25 cellular contexts compared by ENCODE assay signal in genomic region chr1:172323666-172324065, GRCh38.
DNase-seq lines count a peak whose midpoint lies in the region; ATAC-seq, FAIRE-seq and TF ChIP-seq lines count a peak whose summit lies in the region.
"Had no signal": no experiment of that assay in that cellular context is flagged by ENCODE, and none has a peak within 500 bp of the region (broad histone marks: within the 10 kb centered on the region; RNA-seq: fewer than 3 reads in every experiment).

No MANE protein-coding gene starts in this region.

- H3K9me3 ChIP-seq in mammary epithelial cell (replicated peaks; ENCODE audit: insufficient read depth, low read length) (no peaks in the 10 kb centered on the region), RWPE2 (ENCODE audit: severe bottlenecking) (no peaks in the 10 kb centered on the region), gastroesophageal sphincter (no peaks in the 10 kb centered on the region), tibial artery (no peaks in the 10 kb centered on the region), small intestine (ENCODE audit: control insufficient read depth, low read depth) (no peaks in the 10 kb centered on the region)
- H3K9me3 ChIP-seq: right lobe of liver, testis had no signal

- in situ Hi-C loops in mammary epithelial cell (cut with MboI; ENCODE audit: low sequenced_read_pairs in 2 of 2) = no loop called here

- H3K4me1 Mint-ChIP-seq in MCF 10A (ENCODE audit: insufficient read depth, unreplicated experiment) = peaks cover 13% of the 10 kb centered on the region
- H3K4me1 Mint-ChIP-seq in activated T-helper 17 cell treated with anti-CD3 and anti-CD28 coated beads, Interleukin-2, amount 50 U/mL, for 72 hours = no peaks in the 10 kb centered on the region
- H3K4me1 Mint-ChIP-seq: CD4-positive, alpha-beta memory T cell; memory B cell; T-helper 17 cell had no signal

- no TSS peak for BruUV-seq in mammary epithelial cell (replicated peaks; lab: Mats Ljungman, UMichigan)
- no TSS peak for BruUV-seq in MCF 10A (replicated peaks; lab: Mats Ljungman, UMichigan)

- H3K4me1 ChIP-seq in mammary epithelial cell (ENCODE audit: insufficient read depth, low read length) = peaks cover 45% of the 10 kb centered on the region
- peaks cover 50% of the 10 kb centered on the region for H3K4me1 ChIP-seq in RWPE2 (ENCODE audit: insufficient read depth, poor library complexity, severe bottlenecking)
- H3K4me1 ChIP-seq in gastroesophageal sphincter = peaks cover 11 to 51% (median 20%) of the 10 kb centered on the region in 3 donors
- H3K4me1 ChIP-seq in tibial artery = peaks cover 0 to 38% (median 24%) of the 10 kb centered on the region in 4 donors
- no peaks in the 10 kb centered on the region for H3K4me1 ChIP-seq in small intestine (ENCODE audit: control insufficient read depth in 2 of 2, insufficient read depth in 1 of 2, low read depth in 1 of 2, low read length in 1 of 2)
- H3K4me1 ChIP-seq: right lobe of liver had no signal

- POLR2A ChIA-PET in MCF 10A (lab: Yijun Ruan, JAX) = interaction anchor here (0.7 to 6.4 kb wide), 17 partner anchors 13 to 581 kb away, joined by 3 to 41 read pairs (median 4); no protein-coding TSS in a partner anchor

- no peaks in the 10 kb centered on the region for H3K27me3 ChIP-seq in mammary epithelial cell (ENCODE audit: insufficient read depth, low read length)
- no peaks in the 10 kb centered on the region for H3K27me3 ChIP-seq in RWPE2 (ENCODE audit: insufficient read depth, poor library complexity, severe bottlenecking)
- H3K27me3 ChIP-seq in gastroesophageal sphincter = no peaks in the 10 kb centered on the region
- H3K27me3 ChIP-seq in tibial artery = no peaks in the 10 kb centered on the region
- no peaks in the 10 kb centered on the region for H3K27me3 ChIP-seq in small intestine (ENCODE audit: control insufficient read depth in 2 of 2, insufficient read depth in 2 of 2, low read length in 2 of 2)
- H3K27me3 ChIP-seq: heart left ventricle, right lobe of liver, testis had no signal

- H3K36me3 ChIP-seq in mammary epithelial cell (ENCODE audit: insufficient read depth, low read length) = no peaks in the 10 kb centered on the region
- no peaks in the 10 kb centered on the region for H3K36me3 ChIP-seq in RWPE2 (ENCODE audit: low read depth)
- no peaks in the 10 kb centered on the region for H3K36me3 ChIP-seq in gastroesophageal sphincter
- H3K36me3 ChIP-seq in tibial artery = no peaks in the 10 kb centered on the region
- H3K36me3 ChIP-seq in small intestine (ENCODE audit: control insufficient read depth in 2 of 2, insufficient read depth in 2 of 2, low read length in 2 of 2) = no peaks in the 10 kb centered on the region
- H3K36me3 ChIP-seq: heart left ventricle, right lobe of liver had no signal

- WGBS in mammary epithelial cell (ENCODE audit: low coverage, missing lambda C conversion rate) = 100% methylated on average over 1 of the region's 1 CpG
- WGBS in gastroesophageal sphincter (ENCODE audit: low coverage in 1 of 2), 2 donors = 43 to 64% methylated on average over 1 of the region's 1 CpG
- 72 to 97% (median 96%) methylated on average over 1 of the region's 1 CpG for WGBS in small intestine, 3 donors

- no peak for TF ChIP-seq POLR2A in gastroesophageal sphincter (IDR thresholded peaks at IDR 0.05)

- peak overlapping the region; percentile 70 for H2AFZ ChIP-seq in mammary epithelial cell (ENCODE audit: low read depth, low read length)

- no peak for TF ChIP-seq EP300 in gastroesophageal sphincter (IDR thresholded peaks at IDR 0.05)

- H3K9me3 Mint-ChIP-seq in MCF 10A (ENCODE audit: unreplicated experiment) = no peaks in the 10 kb centered on the region
- no peaks in the 10 kb centered on the region for H3K9me3 Mint-ChIP-seq in activated T-helper 17 cell treated with anti-CD3 and anti-CD28 coated beads, Interleukin-2, amount 50 U/mL, for 72 hours
- H3K9me3 Mint-ChIP-seq: CD4-positive, alpha-beta memory T cell; memory B cell had no signal

- no peaks in the 10 kb centered on the region for H3K79me2 ChIP-seq in mammary epithelial cell (ENCODE audit: insufficient read depth, low read length)

- H4K20me1 ChIP-seq in mammary epithelial cell (ENCODE audit: insufficient read depth, low read length) = no peaks in the 10 kb centered on the region

- DNase-seq in mammary epithelial cell = no peak
- DNase-seq in MCF 10A (ENCODE audit: unreplicated experiment) = no peak
- no peak for DNase-seq in RWPE2 (ENCODE audit: low spot score)
- no peak for DNase-seq in tibial artery
- no peak for DNase-seq in small intestine
- no peak for DNase-seq in middle frontal gyrus (ENCODE audit: extremely low spot score, low spot score)
- DNase-seq: activated CD4-positive, alpha-beta T cell treated with anti-CD3 and anti-CD28 coated beads for 4 hours; activated CD8-positive, alpha-beta memory T cell treated with anti-CD3 and anti-CD28 coated beads for 24 hours; activated gamma-delta T cell; CD4-positive, alpha-beta memory T cell; H7; heart left ventricle; kidney glomerular epithelial cell; NCI-H1048; NCI-H526; right lobe of liver; stimulated activated CD4-positive, alpha-beta T cell treated with anti-CD3 and anti-CD28 coated beads, Interleukin-15, amount 100 ng/mL, for 24 hours; stimulated activated naive CD4-positive, alpha-beta T cell; T-helper 17 cell; testis had no signal

- H3K9ac ChIP-seq in mammary epithelial cell (ENCODE audit: insufficient read depth, low read length) = peak overlapping the region; percentile 20

- FAIRE-seq in small intestine (lab: Jason Lieb, UNC) = no peak

- H3K27ac Mint-ChIP-seq in MCF 10A (ENCODE audit: low read depth, unreplicated experiment) = no peak overlapping the region
- no peak overlapping the region for H3K27ac Mint-ChIP-seq in activated T-helper 17 cell treated with anti-CD3 and anti-CD28 coated beads, Interleukin-2, amount 50 U/mL, for 72 hours
- H3K27ac Mint-ChIP-seq: memory B cell, progenitor cell of endocrine pancreas, T-helper 17 cell had no signal

- H3K4me2 ChIP-seq in mammary epithelial cell (ENCODE audit: insufficient read depth, low read depth, low read length) = peak overlapping the region; percentile 87

- H3K36me3 Mint-ChIP-seq in MCF 10A (ENCODE audit: insufficient read depth, unreplicated experiment) = no peaks in the 10 kb centered on the region
- H3K36me3 Mint-ChIP-seq in activated T-helper 17 cell treated with anti-CD3 and anti-CD28 coated beads, Interleukin-2, amount 50 U/mL, for 72 hours (ENCODE audit: low read depth) = no peaks in the 10 kb centered on the region
- H3K36me3 Mint-ChIP-seq: CD4-positive, alpha-beta memory T cell had no signal

- CTCF ChIA-PET in mammary epithelial cell (lab: Charles Lee; ENCODE audit: low non-redundant PET) (no interaction called here), MCF 10A (lab: Yijun Ruan, JAX) (interaction anchor here (0.5 to 2.3 kb wide), 9 partner anchors 12 to 233 kb away, joined by 3 to 11 read pairs (median 4); no protein-coding TSS in a partner anchor)

- H3K27me3 Mint-ChIP-seq in MCF 10A (ENCODE audit: insufficient read depth, unreplicated experiment) = no peaks in the 10 kb centered on the region
- H3K27me3 Mint-ChIP-seq in activated T-helper 17 cell treated with anti-CD3 and anti-CD28 coated beads, Interleukin-2, amount 50 U/mL, for 72 hours = no peaks in the 10 kb centered on the region
- H3K27me3 Mint-ChIP-seq: CD4-positive, alpha-beta memory T cell; memory B cell; progenitor cell of endocrine pancreas; T-helper 17 cell had no signal

- dilution Hi-C loops in mammary epithelial cell (cut with HindIII; ENCODE audit: low sequenced_read_pairs) = no loop called here

- TF ChIP-seq CTCF in mammary epithelial cell (conservative IDR thresholded peaks at IDR 0.05 in 1 of 2, IDR thresholded peaks at IDR 0.05 in 1 of 2; ENCODE audit: extremely low read depth in 1 of 2, insufficient read depth in 1 of 2, low read depth in 1 of 2, low read length in 2 of 2) (no peak), MCF 10A (IDR thresholded peaks at IDR 0.05; ENCODE audit: unreplicated experiment) (no peak), RWPE2 (IDR thresholded peaks at IDR 0.05; ENCODE audit: poor library complexity, severe bottlenecking) (no peak), gastroesophageal sphincter (IDR thresholded peaks at IDR 0.05) (no peak), tibial artery (IDR thresholded peaks at IDR 0.05) (no peak)

- no peak overlapping the region for H3K4me3 Mint-ChIP-seq in MCF 10A (ENCODE audit: unreplicated experiment)
- H3K4me3 Mint-ChIP-seq in activated T-helper 17 cell treated with anti-CD3 and anti-CD28 coated beads, Interleukin-2, amount 50 U/mL, for 72 hours = no peak overlapping the region
- H3K4me3 Mint-ChIP-seq: CD4-positive, alpha-beta memory T cell; memory B cell; T-helper 17 cell had no signal

- ATAC-seq in RWPE2 (ENCODE audit: low read depth) = no peak
- no peak for ATAC-seq in gastroesophageal sphincter
- no peak for ATAC-seq in activated T-helper 17 cell treated with anti-CD3 and anti-CD28 coated beads, Interleukin-2, amount 50 U/mL, for 72 hours (replicated peaks)
- ATAC-seq: heart left ventricle, right lobe of liver, T-helper 17 cell had no signal

- peak overlapping the region; percentile 93 for H3K27ac ChIP-seq in mammary epithelial cell (ENCODE audit: insufficient read depth, low read depth, low read length)
- peak overlapping the region; percentile 78 for H3K27ac ChIP-seq in RWPE2 (ENCODE audit: poor library complexity, severe bottlenecking)
- H3K27ac ChIP-seq in gastroesophageal sphincter = peak overlapping the region; percentile 69 to 82 (median 78)
- peak overlapping the region; percentile 71 to 80 for H3K27ac ChIP-seq in tibial artery
- no peak overlapping the region for H3K27ac ChIP-seq in small intestine (ENCODE audit: low read depth in 1 of 2, low read length in 1 of 2)
- H3K27ac ChIP-seq: right lobe of liver, SK-N-MC had no signal

- intact Hi-C loops in mammary epithelial cell (cut with micrococcal nuclease) = loop anchor here (2.0 kb wide), 1 partner anchor 75 kb away; no protein-coding TSS in a partner anchor
- intact Hi-C loops in MCF 10A (cut with micrococcal nuclease) = no loop called here
- intact Hi-C loops in tibial artery (cut with DNase I; ENCODE audit: low total_unique reads) = loop anchor here (5.0 to 10.0 kb wide), 2 partner anchors 34 to 121 kb away; partner anchors contain the start of gene PIGC

- H3K4me3 ChIP-seq in mammary epithelial cell (replicated peaks in 1 of 3; ENCODE audit: insufficient read depth in 1 of 3, low read depth in 2 of 3, low read length in 3 of 3) (no peak overlapping the region), RWPE2 (ENCODE audit: severe bottlenecking) (no peak overlapping the region), gastroesophageal sphincter (no peak overlapping the region), tibial artery (no peak overlapping the region), small intestine (ENCODE audit: low read depth in 1 of 2, low read length in 2 of 2) (no peak overlapping the region)
- H3K4me3 ChIP-seq: right lobe of liver, SK-N-MC, testis had no signal

Comparison
In these comparisons a context has a peak if more than half of its experiments do, and no peak if none do; other contexts are left out.
1. H3K27ac ChIP-seq: peak in mammary epithelial cell (single experiment), RWPE2 (single experiment), gastroesophageal sphincter (4 of 4) and tibial artery (2 of 2); none in small intestine (0 of 2).